Comparison of ENCODE assay signal across 14 cellular contexts in the genomic region with DNA sequence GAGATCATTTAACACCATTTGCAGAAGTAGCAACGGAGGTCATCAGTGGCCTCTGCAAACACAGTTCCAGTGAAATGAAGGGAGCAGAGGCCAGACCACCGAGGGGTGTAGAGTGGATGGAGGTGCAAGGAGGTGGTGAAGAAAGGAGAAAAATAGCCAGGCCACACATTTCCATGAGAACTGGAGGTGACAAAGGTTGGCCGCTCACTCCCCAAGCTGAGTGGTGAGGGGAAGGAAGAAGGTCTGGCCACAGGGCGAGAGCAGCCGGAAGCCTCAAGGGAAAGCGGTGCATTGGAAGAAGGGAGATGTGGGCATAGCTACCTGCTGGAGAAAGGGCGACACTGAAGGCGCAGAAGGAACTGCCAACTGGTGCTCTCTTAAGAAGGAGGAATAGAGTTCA. TPM values are rescaled to one million over a fixed set of nuclear protein-coding genes. Genes with fewer than 3 reads are reported as not detected.
"Had no signal": no experiment of that assay in that cellular context is flagged by ENCODE, and none has a peak within 500 bp of the region (broad histone marks: within the 10 kb centered on the region; RNA-seq: fewer than 3 reads in every experiment).

No MANE protein-coding gene starts in this region.

- H3K27me3 ChIP-seq: adrenal gland, foreskin keratinocyte had no signal

- H3K36me3 ChIP-seq: adrenal gland had no signal

- H3K4me1 ChIP-seq: adrenal gland, foreskin keratinocyte had no signal

- H3K9me3 ChIP-seq: adrenal gland had no signal

- H3K9me3 Mint-ChIP-seq: mesothelial cell of epicardium, nephron progenitor cell had no signal

- H3K36me3 Mint-ChIP-seq: mesothelial cell of epicardium had no signal

- H3K27ac Mint-ChIP-seq: mesothelial cell of epicardium, nephron progenitor cell, progenitor cell of endocrine pancreas had no signal

- H3K4me3 ChIP-seq: adrenal gland had no signal

- ATAC-seq: foreskin keratinocyte, right cardiac atrium, Right ventricle myocardium inferior had no signal

- H3K4me3 Mint-ChIP-seq: mesothelial cell of epicardium had no signal

- H3K27ac ChIP-seq: adrenal gland, foreskin keratinocyte had no signal

- DNase-seq: activated CD4-positive, alpha-beta T cell treated with anti-CD3 and anti-CD28 coated beads for 1 hour; activated CD4-positive, alpha-beta T cell treated with anti-CD3 and anti-CD28 coated beads, Interleukin-2, amount 50 U/mL, for 4 hours; activated naive CD4-positive, alpha-beta T cell; activated T-cell treated with anti-CD3 and anti-CD28 coated beads, Interleukin-2, amount 50 U/mL, for 1 hour; adrenal gland; effector CD8-positive, alpha-beta T cell; foreskin keratinocyte; nephron progenitor cell; right cardiac atrium had no signal

RNA-seq across cellular contexts. Expression of gene TMPRSS4, which starts 20.1 kb away (rescaled TPM):
- total RNA-seq: omental fat pad, right cardiac atrium, Right ventricle myocardium inferior had no signal
- polyA plus RNA-seq: right cardiac atrium had no signal

RNA-seq across cellular contexts. Expression of gene SMIM35, which starts 30.0 kb away (rescaled TPM):
- total RNA-seq: foreskin keratinocyte, lower leg skin, mesothelial cell of epicardium, progenitor cell of endocrine pancreas, right cardiac atrium, Right ventricle myocardium inferior had no signal
- polyA plus RNA-seq: foreskin keratinocyte, right cardiac atrium had no signal
